Comparison of ENCODE assay signal across 12 cellular contexts in genomic region chr14:105023144-105023543, GRCh38. TPM values are rescaled to one million over a fixed set of nuclear protein-coding genes. Genes with fewer than 3 reads are reported as not detected.
A peak's percentile ranks its signal among the peaks of the same experiment; 100 is the strongest.
DNase-seq lines count a peak whose midpoint lies in the region; ATAC-seq lines count a peak whose summit lies in the region.
"Had no signal": no experiment of that assay in that cellular context is flagged by ENCODE, and none has a peak within 500 bp of the region (broad histone marks: within the 10 kb centered on the region; RNA-seq: fewer than 3 reads in every experiment).

No MANE protein-coding gene starts in this region.

- H3K4me1 ChIP-seq in CD4-positive, alpha-beta memory T cell (ENCODE audit: insufficient read depth, low read length), result peaks cover 60% of the 10 kb centered on the region
- H3K4me1 ChIP-seq in mesenchymal stem cell (ENCODE audit: control insufficient read depth, insufficient read depth, low read depth, low read length), result peaks cover 25% of the 10 kb centered on the region

- H3K36me3 Mint-ChIP-seq in CD4-positive, alpha-beta memory T cell, result peaks cover 3 to 12% of the 10 kb centered on the region in 2 donors
- H3K36me3 Mint-ChIP-seq in activated naive CD8-positive, alpha-beta T cell treated with anti-CD3 and anti-CD28 coated beads for 36 hours, result peaks cover 29% of the 10 kb centered on the region

- peaks cover 0 to 1% of the 10 kb centered on the region in 2 donors for H3K27me3 Mint-ChIP-seq in CD4-positive, alpha-beta memory T cell
- H3K27me3 Mint-ChIP-seq in activated naive CD8-positive, alpha-beta T cell treated with anti-CD3 and anti-CD28 coated beads for 36 hours, result no peaks in the 10 kb centered on the region

- no peak overlapping the region for H3K4me2 ChIP-seq in mesenchymal stem cell (ENCODE audit: low read length, poor library complexity, severe bottlenecking)

- no peaks in the 10 kb centered on the region for H3K36me3 ChIP-seq in CD4-positive, alpha-beta memory T cell (ENCODE audit: insufficient read depth, low read length)
- H3K36me3 ChIP-seq in mesenchymal stem cell (ENCODE audit: control insufficient read depth in 1 of 2, insufficient read depth in 2 of 2, low read depth in 1 of 2, low read length in 2 of 2), result no peaks in the 10 kb centered on the region
- H3K36me3 ChIP-seq: sigmoid colon had no signal

- H3K18ac ChIP-seq in mesenchymal stem cell (ENCODE audit: low read depth in 1 of 2, low read length in 2 of 2), result no peak overlapping the region

- H3K23ac ChIP-seq in mesenchymal stem cell (ENCODE audit: low read length in 2 of 2), result no peak overlapping the region

- H2BK5ac ChIP-seq in mesenchymal stem cell (ENCODE audit: low read depth, low read length, poor library complexity, severe bottlenecking), result peak overlapping the region; percentile 19

- H2BK12ac ChIP-seq in mesenchymal stem cell (ENCODE audit: low read length in 2 of 2), result no peak overlapping the region

- H3K9ac ChIP-seq in mesenchymal stem cell (ENCODE audit: low read length), result peak overlapping the region; percentile 3

- no peak overlapping the region for H4K8ac ChIP-seq in mesenchymal stem cell (ENCODE audit: low read length)

- POLR2A ChIA-PET in CD4-positive, alpha-beta memory T cell (lab: Charles Lee; ENCODE audit: partially characterized antibody), result interaction anchor here (0.7 to 1.0 kb wide), 2 partner anchors 11 to 40 kb away, joined by 3 to 4 read pairs; no protein-coding TSS in a partner anchor

- H3K4me3 ChIP-seq in CD4-positive, alpha-beta memory T cell (ENCODE audit: low read length in 2 of 2), result no peak overlapping the region
- H3K4me3 ChIP-seq in mesenchymal stem cell (ENCODE audit: insufficient read depth in 1 of 2, low read depth in 1 of 2, low read length in 2 of 2), result no peak overlapping the region
- H3K4me3 ChIP-seq: sigmoid colon, testis had no signal

- no peaks in the 10 kb centered on the region for H3K79me1 ChIP-seq in mesenchymal stem cell (replicated peaks; ENCODE audit: low read length, poor library complexity, severe bottlenecking)

- no peaks in the 10 kb centered on the region for H3K9me3 ChIP-seq in CD4-positive, alpha-beta memory T cell (ENCODE audit: control insufficient read depth in 1 of 2, low read length in 2 of 2)
- H3K9me3 ChIP-seq in mesenchymal stem cell (ENCODE audit: control insufficient read depth, low read length), result no peaks in the 10 kb centered on the region
- H3K9me3 ChIP-seq: sigmoid colon, testis had no signal

- H3K27ac Mint-ChIP-seq in CD4-positive, alpha-beta memory T cell, result peak overlapping the region in 5 of 7 donors; percentile 63 to 93 (median 74)
- no peak overlapping the region for H3K27ac Mint-ChIP-seq in activated naive CD8-positive, alpha-beta T cell treated with anti-CD3 and anti-CD28 coated beads for 36 hours

- peaks cover 19 to 74% (median 45%) of the 10 kb centered on the region in 4 donors for H3K4me1 Mint-ChIP-seq in CD4-positive, alpha-beta memory T cell
- peaks cover 53% of the 10 kb centered on the region for H3K4me1 Mint-ChIP-seq in activated naive CD8-positive, alpha-beta T cell treated with anti-CD3 and anti-CD28 coated beads for 36 hours

- DNase-seq in CD4-positive, alpha-beta memory T cell, result no peak
- DNase-seq in M059J (ENCODE audit: low read depth) (peak; percentile 45), mesenchymal stem cell (no peak), NCI-H748 treated with DMSO at 0.1 percent for 48 hours (lab: John Stamatoyannopoulos, UW) (no peak), activated gamma-delta T cell treated with Interleukin-2 at 50 U/mL for 16 hours (no peak)
- no peak for DNase-seq in activated naive CD8-positive, alpha-beta T cell treated with anti-CD3 and anti-CD28 coated beads for 36 hours
- no peak for DNase-seq in stimulated activated naive CD4-positive, alpha-beta T cell treated with Interleukin-2 at 50 U/mL for 16 hours (lab: John Stamatoyannopoulos, UW)
- DNase-seq: activated effector memory CD4-positive, alpha-beta T cell treated with anti-CD3 and anti-CD28 coated beads, Interleukin-2, amount 50 U/mL, for 16 hours; NCI-H510A treated with DMSO at 0.1 percent for 48 hours; sigmoid colon; testis had no signal

- H3K4ac ChIP-seq in mesenchymal stem cell (ENCODE audit: low read depth in 1 of 2, low read length in 2 of 2), result no peak overlapping the region

- H3K27me3 ChIP-seq in CD4-positive, alpha-beta memory T cell (ENCODE audit: insufficient read depth, low read length), result no peaks in the 10 kb centered on the region
- H3K27me3 ChIP-seq in mesenchymal stem cell (ENCODE audit: control insufficient read depth in 1 of 2, insufficient read depth in 1 of 2, low read length in 2 of 2), result no peaks in the 10 kb centered on the region
- H3K27me3 ChIP-seq: sigmoid colon, testis had no signal

- H3K27ac ChIP-seq in CD4-positive, alpha-beta memory T cell (ENCODE audit: low read depth, low read length), result no peak overlapping the region
- peak overlapping the region; percentile 100 for H3K27ac ChIP-seq in mesenchymal stem cell (ENCODE audit: low read length, poor library complexity, severe bottlenecking)
- H3K27ac ChIP-seq: sigmoid colon, testis had no signal

- no peak overlapping the region for H3K14ac ChIP-seq in mesenchymal stem cell (ENCODE audit: low read length in 2 of 2)

- H2BK15ac ChIP-seq in mesenchymal stem cell (ENCODE audit: low read depth, poor library complexity, severe bottlenecking), result no peak overlapping the region

- intact Hi-C loops in CD4-positive, alpha-beta memory T cell (cut with micrococcal nuclease), result loop anchor here (5.0 kb wide), 2 partner anchors 271 to 1306 kb away; partner anchors contain the start of genes SIVA1, XRCC3 and ZFYVE21

- no peak for ATAC-seq in GM18870 (IDR thresholded peaks at IDR 0.05; ENCODE audit: unreplicated experiment)

- H2AFZ ChIP-seq in mesenchymal stem cell (ENCODE audit: low read depth, low read length), result no peak overlapping the region

- WGBS in mesenchymal stem cell, result 92% methylated on average over 8 of the region's 11 CpGs

- no peaks in the 10 kb centered on the region for H3K9me3 Mint-ChIP-seq in CD4-positive, alpha-beta memory T cell
- H3K9me3 Mint-ChIP-seq in activated naive CD8-positive, alpha-beta T cell treated with anti-CD3 and anti-CD28 coated beads for 36 hours, result no peaks in the 10 kb centered on the region

- H4K91ac ChIP-seq in mesenchymal stem cell (ENCODE audit: low read length), result no peak overlapping the region

- H2AK5ac ChIP-seq in mesenchymal stem cell (ENCODE audit: low read length, severe bottlenecking), result peak overlapping the region; percentile 84

- no peak overlapping the region for H2BK120ac ChIP-seq in mesenchymal stem cell (ENCODE audit: low read depth, low read length)

- peak overlapping the region in 1 of 8 donors; percentile 54 for H3K4me3 Mint-ChIP-seq in CD4-positive, alpha-beta memory T cell
- H3K4me3 Mint-ChIP-seq in activated naive CD8-positive, alpha-beta T cell treated with anti-CD3 and anti-CD28 coated beads for 36 hours, result peak overlapping the region; percentile 93

- CTCF ChIA-PET in CD4-positive, alpha-beta memory T cell (lab: Charles Lee; ENCODE audit: partially characterized antibody), result interaction anchor here (1.1 to 6.6 kb wide), 3 partner anchors 9 to 46 kb away, joined by 3 to 46 read pairs (median 3); no protein-coding TSS in a partner anchor

RNA-seq across cellular contexts. Expression of gene CDCA4, which starts 2.3 kb away (rescaled TPM):
- 10 to 100 TPM; 17.1 to 19.0 TPM for total RNA-seq in CD4-positive, alpha-beta memory T cell
- 10 to 100 TPM; 18.7 to 20.9 TPM for polyA plus RNA-seq in CD4-positive, alpha-beta memory T cell
- 32.5 and 40.5 TPM in 2 replicates for total RNA-seq in M059J (2014; rRNA removed; shearing (Covaris generic))
- 10 to 100 TPM; 89.7 to 89.8 TPM for total RNA-seq in activated naive CD8-positive, alpha-beta T cell treated with anti-CD3 and anti-CD28 coated beads for 36 hours
- 8.8 TPM for polyA plus RNA-seq in mesenchymal stem cell (2013, experiment 1 of 2)
- 8.9 TPM for polyA plus RNA-seq in mesenchymal stem cell (2013, experiment 2 of 2)

RNA-seq across cellular contexts. Expression of gene CLBA1, which starts 37.6 kb away (rescaled TPM):
- 1 to 10 TPM; 1.3 to 1.6 TPM for total RNA-seq in CD4-positive, alpha-beta memory T cell
- 1 to 10 TPM; 1.2 to 1.3 TPM for polyA plus RNA-seq in CD4-positive, alpha-beta memory T cell
- total RNA-seq in M059J (2014; rRNA removed; shearing (Covaris generic)), result 3.3 and 5.6 TPM in 2 replicates
- total RNA-seq in activated naive CD8-positive, alpha-beta T cell treated with anti-CD3 and anti-CD28 coated beads for 36 hours, result 1 to 10 TPM; 1.5 to 1.9 TPM
- 5.1 TPM for polyA plus RNA-seq in mesenchymal stem cell (2013, experiment 1 of 2)
- 5.4 TPM for polyA plus RNA-seq in mesenchymal stem cell (2013, experiment 2 of 2)

RNA-seq across cellular contexts. Expression of gene GPR132, which starts 42.1 kb away (rescaled TPM):
- total RNA-seq in CD4-positive, alpha-beta memory T cell, result 10 to 100 TPM; 47.3 to 49.2 TPM
- polyA plus RNA-seq in CD4-positive, alpha-beta memory T cell, result 10 to 100 TPM in 1 of 2 donors, 1 to 10 TPM in 1; 4.9 to 40.0 TPM
- 0.44 TPM in 1 of 2 replicates, not detected in the other for total RNA-seq in M059J (2014; rRNA removed; shearing (Covaris generic))
- total RNA-seq in activated naive CD8-positive, alpha-beta T cell treated with anti-CD3 and anti-CD28 coated beads for 36 hours, result 10 to 100 TPM; 23.9 to 24.1 TPM
- 0.03 TPM for polyA plus RNA-seq in mesenchymal stem cell (2013, experiment 1 of 2)
- 0.01 TPM for polyA plus RNA-seq in mesenchymal stem cell (2013, experiment 2 of 2)

RNA-seq across cellular contexts. Expression of gene AHNAK2, which starts 45.0 kb away (rescaled TPM):
- total RNA-seq in CD4-positive, alpha-beta memory T cell, result under 1 TPM; 0.06 to 0.15 TPM
- not detected for polyA plus RNA-seq in CD4-positive, alpha-beta memory T cell
- total RNA-seq in M059J (2014; rRNA removed; shearing (Covaris generic)), result 3.2 and 4.7 TPM in 2 replicates
- total RNA-seq in activated naive CD8-positive, alpha-beta T cell treated with anti-CD3 and anti-CD28 coated beads for 36 hours, result under 1 TPM in 1 of 2 experiments, not detected in 1; 0.02 TPM
- polyA plus RNA-seq in mesenchymal stem cell (2013, experiment 1 of 2), result 21.6 TPM
- 19.4 TPM for polyA plus RNA-seq in mesenchymal stem cell (2013, experiment 2 of 2)

Comparison
In these comparisons a context has a peak if more than half of its experiments do, and no peak if none do; other contexts are left out.
1. RNA of gene GPR132, which starts 42.1 kb away (total RNA-seq): 47.3 to 49.2 TPM in CD4-positive, alpha-beta memory T cell and 23.9 to 24.1 TPM in activated naive CD8-positive, alpha-beta T cell treated with anti-CD3 and anti-CD28 coated beads for 36 hours; 0.44 TPM in M059J; every median in the first group is over 10 times any median in the second.